ENCODE assay signal across 1 cellular context in the genomic region with DNA sequence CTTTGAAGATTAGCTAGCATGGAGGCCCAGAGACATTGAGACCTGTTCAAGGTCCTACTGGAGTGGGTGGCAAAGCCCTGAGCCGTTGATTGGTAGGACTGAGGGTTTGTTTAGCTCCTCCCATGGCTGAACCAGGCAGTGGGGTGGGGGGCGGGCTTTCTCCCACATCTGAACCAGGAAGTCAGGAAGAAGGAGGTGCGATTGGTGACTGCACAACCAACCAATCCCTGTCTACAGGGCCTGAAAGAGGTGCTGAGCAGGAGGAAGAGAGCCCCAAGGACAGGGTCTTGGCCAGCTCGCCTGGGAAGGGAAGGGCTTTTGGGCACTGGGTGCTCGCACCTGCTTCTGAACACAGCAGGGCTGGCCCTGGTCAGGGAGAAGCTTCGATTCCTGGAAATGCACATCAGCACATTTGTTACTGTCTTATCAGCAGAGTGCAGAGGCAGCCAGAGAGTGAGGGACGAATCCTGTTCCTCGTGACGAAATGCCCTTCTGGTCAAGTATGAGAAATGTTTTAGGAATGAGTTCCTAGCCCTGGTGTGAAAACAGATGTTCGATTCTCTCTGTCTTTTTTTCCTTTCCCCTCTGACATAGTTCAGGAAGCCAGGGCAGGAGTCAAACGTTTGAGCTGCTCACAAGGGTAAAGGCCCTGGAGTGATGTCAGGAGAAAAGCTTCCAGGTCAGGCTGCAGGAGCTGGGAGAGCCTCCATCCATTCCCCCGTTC.
A peak's percentile ranks its signal among the peaks of the same experiment; 100 is the strongest.
TF ChIP-seq lines count a peak whose summit lies in the region.

No MANE protein-coding gene starts in this region.

TF ChIP-seq in K562, 482 proteins besides CTCF, POLR2A, EP300 and RAD21 (continued from another document and continues in another):
- TF ChIP-seq DMBX1 (CRISPR knock-in tag; IDR thresholded peaks at IDR 0.05; ENCODE audit: borderline replicate concordance), result peak; percentile 79
- TF ChIP-seq NR4A1 (CRISPR knock-in tag; IDR thresholded peaks at IDR 0.05), result no peak
- TF ChIP-seq NR4A1 (tag; IDR thresholded peaks at IDR 0.05), result no peak; the same call in 1 of the 2 replicates
- TF ChIP-seq KAT7 (CRISPR knock-in tag; IDR thresholded peaks at IDR 0.05; ENCODE audit: borderline replicate concordance), result no peak
- TF ChIP-seq, protein P1, sequence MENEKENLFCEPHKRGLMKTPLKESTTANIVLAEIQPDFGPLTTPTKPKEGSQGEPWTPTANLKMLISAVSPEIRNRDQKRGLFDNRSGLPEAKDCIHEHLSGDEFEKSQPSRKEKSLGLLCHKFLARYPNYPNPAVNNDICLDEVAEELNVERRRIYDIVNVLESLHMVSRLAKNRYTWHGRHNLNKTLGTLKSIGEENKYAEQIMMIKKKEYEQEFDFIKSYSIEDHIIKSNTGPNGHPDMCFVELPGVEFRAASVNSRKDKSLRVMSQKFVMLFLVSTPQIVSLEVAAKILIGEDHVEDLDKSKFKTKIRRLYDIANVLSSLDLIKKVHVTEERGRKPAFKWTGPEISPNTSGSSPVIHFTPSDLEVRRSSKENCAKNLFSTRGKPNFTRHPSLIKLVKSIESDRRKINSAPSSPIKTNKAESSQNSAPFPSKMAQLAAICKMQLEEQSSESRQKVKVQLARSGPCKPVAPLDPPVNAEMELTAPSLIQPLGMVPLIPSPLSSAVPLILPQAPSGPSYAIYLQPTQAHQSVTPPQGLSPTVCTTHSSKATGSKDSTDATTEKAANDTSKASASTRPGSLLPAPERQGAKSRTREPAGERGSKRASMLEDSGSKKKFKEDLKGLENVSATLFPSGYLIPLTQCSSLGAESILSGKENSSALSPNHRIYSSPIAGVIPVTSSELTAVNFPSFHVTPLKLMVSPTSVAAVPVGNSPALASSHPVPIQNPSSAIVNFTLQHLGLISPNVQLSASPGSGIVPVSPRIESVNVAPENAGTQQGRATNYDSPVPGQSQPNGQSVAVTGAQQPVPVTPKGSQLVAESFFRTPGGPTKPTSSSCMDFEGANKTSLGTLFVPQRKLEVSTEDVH (IDR thresholded peaks at IDR 0.05; ENCODE audit: low read depth, partially characterized antibody), result no peak
- TF ChIP-seq ZNF12 (CRISPR knock-in tag; IDR thresholded peaks at IDR 0.05), result 0 out of 2 replicates have a peak, but pooled peaks have one; percentile 56
- TF ChIP-seq CHD2 (IDR thresholded peaks at IDR 0.05; ENCODE audit: low read depth, low read length), result no peak; the same call in 1 of the 2 replicates
- TF ChIP-seq XRCC5 (IDR thresholded peaks at IDR 0.05; ENCODE audit: low read depth, low read length), result peak; percentile 63; the same call in 1 of the 2 replicates
- TF ChIP-seq, protein P2, sequence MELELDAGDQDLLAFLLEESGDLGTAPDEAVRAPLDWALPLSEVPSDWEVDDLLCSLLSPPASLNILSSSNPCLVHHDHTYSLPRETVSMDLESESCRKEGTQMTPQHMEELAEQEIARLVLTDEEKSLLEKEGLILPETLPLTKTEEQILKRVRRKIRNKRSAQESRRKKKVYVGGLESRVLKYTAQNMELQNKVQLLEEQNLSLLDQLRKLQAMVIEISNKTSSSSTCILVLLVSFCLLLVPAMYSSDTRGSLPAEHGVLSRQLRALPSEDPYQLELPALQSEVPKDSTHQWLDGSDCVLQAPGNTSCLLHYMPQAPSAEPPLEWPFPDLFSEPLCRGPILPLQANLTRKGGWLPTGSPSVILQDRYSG (tag; conservative IDR thresholded peaks at IDR 0.05; ENCODE audit: low read depth), result no peak; the same call in 1 of the 2 replicates
- no peak for TF ChIP-seq SIN3A (IDR thresholded peaks at IDR 0.05; ENCODE audit: borderline replicate concordance in 2 of 2, control insufficient read depth in 1 of 2, low read depth in 2 of 2, low read length in 2 of 2)
- no peak for TF ChIP-seq HIVEP1 (CRISPR knock-in tag; IDR thresholded peaks at IDR 0.05)
- TF ChIP-seq DDX20 (tag; IDR thresholded peaks at IDR 0.05; ENCODE audit: low read depth), result no peak
- TF ChIP-seq FOXA1 (IDR thresholded peaks at IDR 0.05; ENCODE audit: borderline replicate concordance), result no peak
- TF ChIP-seq, protein P3, sequence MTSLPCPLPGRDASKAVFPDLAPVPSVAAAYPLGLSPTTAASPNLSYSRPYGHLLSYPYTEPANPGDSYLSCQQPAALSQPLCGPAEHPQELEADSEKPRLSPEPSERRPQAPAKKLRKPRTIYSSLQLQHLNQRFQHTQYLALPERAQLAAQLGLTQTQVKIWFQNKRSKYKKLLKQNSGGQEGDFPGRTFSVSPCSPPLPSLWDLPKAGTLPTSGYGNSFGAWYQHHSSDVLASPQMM (CRISPR knock-in tag; IDR thresholded peaks at IDR 0.05), result no peak
- TF ChIP-seq MBD2 (IDR thresholded peaks at IDR 0.05; ENCODE audit: borderline replicate concordance, low read depth), result peak; percentile 63; the same call in 1 of the 2 replicates
- TF ChIP-seq, protein P4, sequence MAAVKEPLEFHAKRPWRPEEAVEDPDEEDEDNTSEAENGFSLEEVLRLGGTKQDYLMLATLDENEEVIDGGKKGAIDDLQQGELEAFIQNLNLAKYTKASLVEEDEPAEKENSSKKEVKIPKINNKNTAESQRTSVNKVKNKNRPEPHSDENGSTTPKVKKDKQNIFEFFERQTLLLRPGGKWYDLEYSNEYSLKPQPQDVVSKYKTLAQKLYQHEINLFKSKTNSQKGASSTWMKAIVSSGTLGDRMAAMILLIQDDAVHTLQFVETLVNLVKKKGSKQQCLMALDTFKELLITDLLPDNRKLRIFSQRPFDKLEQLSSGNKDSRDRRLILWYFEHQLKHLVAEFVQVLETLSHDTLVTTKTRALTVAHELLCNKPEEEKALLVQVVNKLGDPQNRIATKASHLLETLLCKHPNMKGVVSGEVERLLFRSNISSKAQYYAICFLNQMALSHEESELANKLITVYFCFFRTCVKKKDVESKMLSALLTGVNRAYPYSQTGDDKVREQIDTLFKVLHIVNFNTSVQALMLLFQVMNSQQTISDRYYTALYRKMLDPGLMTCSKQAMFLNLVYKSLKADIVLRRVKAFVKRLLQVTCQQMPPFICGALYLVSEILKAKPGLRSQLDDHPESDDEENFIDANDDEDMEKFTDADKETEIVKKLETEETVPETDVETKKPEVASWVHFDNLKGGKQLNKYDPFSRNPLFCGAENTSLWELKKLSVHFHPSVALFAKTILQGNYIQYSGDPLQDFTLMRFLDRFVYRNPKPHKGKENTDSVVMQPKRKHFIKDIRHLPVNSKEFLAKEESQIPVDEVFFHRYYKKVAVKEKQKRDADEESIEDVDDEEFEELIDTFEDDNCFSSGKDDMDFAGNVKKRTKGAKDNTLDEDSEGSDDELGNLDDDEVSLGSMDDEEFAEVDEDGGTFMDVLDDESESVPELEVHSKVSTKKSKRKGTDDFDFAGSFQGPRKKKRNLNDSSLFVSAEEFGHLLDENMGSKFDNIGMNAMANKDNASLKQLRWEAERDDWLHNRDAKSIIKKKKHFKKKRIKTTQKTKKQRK (IDR thresholded peaks at IDR 0.05; ENCODE audit: borderline replicate concordance, low read depth, low read length), result no peak
- TF ChIP-seq, protein P5, sequence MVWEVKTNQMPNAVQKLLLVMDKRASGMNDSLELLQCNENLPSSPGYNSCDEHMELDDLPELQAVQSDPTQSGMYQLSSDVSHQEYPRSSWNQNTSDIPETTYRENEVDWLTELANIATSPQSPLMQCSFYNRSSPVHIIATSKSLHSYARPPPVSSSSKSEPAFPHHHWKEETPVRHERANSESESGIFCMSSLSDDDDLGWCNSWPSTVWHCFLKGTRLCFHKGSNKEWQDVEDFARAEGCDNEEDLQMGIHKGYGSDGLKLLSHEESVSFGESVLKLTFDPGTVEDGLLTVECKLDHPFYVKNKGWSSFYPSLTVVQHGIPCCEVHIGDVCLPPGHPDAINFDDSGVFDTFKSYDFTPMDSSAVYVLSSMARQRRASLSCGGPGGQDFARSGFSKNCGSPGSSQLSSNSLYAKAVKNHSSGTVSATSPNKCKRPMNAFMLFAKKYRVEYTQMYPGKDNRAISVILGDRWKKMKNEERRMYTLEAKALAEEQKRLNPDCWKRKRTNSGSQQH (CRISPR knock-in tag; IDR thresholded peaks at IDR 0.05), result no peak
- no peak for TF ChIP-seq ZNF23 (CRISPR knock-in tag; IDR thresholded peaks at IDR 0.05)
- peak; percentile 78; the same call in 1 of the 2 replicates for TF ChIP-seq GATAD2B (IDR thresholded peaks at IDR 0.05; ENCODE audit: borderline replicate concordance)
- no peak for TF ChIP-seq KLF10 (CRISPR knock-in tag; IDR thresholded peaks at IDR 0.05)
- TF ChIP-seq, protein P6, sequence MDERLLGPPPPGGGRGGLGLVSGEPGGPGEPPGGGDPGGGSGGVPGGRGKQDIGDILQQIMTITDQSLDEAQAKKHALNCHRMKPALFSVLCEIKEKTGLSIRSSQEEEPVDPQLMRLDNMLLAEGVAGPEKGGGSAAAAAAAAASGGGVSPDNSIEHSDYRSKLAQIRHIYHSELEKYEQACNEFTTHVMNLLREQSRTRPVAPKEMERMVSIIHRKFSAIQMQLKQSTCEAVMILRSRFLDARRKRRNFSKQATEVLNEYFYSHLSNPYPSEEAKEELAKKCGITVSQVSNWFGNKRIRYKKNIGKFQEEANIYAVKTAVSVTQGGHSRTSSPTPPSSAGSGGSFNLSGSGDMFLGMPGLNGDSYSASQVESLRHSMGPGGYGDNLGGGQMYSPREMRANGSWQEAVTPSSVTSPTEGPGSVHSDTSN (CRISPR knock-in tag; IDR thresholded peaks at IDR 0.05; ENCODE audit: low read depth), result no peak
- TF ChIP-seq, protein P6 (tag; conservative IDR thresholded peaks at IDR 0.05; ENCODE audit: low read depth), result peak; percentile 85
- no peak for TF ChIP-seq ZNF140 (CRISPR knock-in tag; IDR thresholded peaks at IDR 0.05)
- TF ChIP-seq, protein P7, sequence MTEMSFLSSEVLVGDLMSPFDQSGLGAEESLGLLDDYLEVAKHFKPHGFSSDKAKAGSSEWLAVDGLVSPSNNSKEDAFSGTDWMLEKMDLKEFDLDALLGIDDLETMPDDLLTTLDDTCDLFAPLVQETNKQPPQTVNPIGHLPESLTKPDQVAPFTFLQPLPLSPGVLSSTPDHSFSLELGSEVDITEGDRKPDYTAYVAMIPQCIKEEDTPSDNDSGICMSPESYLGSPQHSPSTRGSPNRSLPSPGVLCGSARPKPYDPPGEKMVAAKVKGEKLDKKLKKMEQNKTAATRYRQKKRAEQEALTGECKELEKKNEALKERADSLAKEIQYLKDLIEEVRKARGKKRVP (CRISPR knock-in tag; IDR thresholded peaks at IDR 0.05), result no peak
- no peak for TF ChIP-seq NFXL1 (CRISPR knock-in tag; IDR thresholded peaks at IDR 0.05)
- TF ChIP-seq CEBPB (tag; IDR thresholded peaks at IDR 0.05), result peak; percentile 66
- TF ChIP-seq, protein P8, sequence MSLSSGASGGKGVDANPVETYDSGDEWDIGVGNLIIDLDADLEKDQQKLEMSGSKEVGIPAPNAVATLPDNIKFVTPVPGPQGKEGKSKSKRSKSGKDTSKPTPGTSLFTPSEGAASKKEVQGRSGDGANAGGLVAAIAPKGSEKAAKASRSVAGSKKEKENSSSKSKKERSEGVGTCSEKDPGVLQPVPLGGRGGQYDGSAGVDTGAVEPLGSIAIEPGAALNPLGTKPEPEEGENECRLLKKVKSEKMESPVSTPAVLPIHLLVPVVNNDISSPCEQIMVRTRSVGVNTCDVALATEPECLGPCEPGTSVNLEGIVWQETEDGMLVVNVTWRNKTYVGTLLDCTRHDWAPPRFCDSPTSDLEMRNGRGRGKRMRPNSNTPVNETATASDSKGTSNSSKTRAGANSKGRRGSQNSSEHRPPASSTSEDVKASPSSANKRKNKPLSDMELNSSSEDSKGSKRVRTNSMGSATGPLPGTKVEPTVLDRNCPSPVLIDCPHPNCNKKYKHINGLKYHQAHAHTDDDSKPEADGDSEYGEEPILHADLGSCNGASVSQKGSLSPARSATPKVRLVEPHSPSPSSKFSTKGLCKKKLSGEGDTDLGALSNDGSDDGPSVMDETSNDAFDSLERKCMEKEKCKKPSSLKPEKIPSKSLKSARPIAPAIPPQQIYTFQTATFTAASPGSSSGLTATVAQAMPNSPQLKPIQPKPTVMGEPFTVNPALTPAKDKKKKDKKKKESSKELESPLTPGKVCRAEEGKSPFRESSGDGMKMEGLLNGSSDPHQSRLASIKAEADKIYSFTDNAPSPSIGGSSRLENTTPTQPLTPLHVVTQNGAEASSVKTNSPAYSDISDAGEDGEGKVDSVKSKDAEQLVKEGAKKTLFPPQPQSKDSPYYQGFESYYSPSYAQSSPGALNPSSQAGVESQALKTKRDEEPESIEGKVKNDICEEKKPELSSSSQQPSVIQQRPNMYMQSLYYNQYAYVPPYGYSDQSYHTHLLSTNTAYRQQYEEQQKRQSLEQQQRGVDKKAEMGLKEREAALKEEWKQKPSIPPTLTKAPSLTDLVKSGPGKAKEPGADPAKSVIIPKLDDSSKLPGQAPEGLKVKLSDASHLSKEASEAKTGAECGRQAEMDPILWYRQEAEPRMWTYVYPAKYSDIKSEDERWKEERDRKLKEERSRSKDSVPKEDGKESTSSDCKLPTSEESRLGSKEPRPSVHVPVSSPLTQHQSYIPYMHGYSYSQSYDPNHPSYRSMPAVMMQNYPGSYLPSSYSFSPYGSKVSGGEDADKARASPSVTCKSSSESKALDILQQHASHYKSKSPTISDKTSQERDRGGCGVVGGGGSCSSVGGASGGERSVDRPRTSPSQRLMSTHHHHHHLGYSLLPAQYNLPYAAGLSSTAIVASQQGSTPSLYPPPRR (CRISPR knock-in tag; IDR thresholded peaks at IDR 0.05; ENCODE audit: borderline replicate concordance), result no peak
- no peak for TF ChIP-seq RBM34 (IDR thresholded peaks at IDR 0.05; ENCODE audit: borderline replicate concordance, insufficient read depth, low read length)
- peak; percentile 66 for TF ChIP-seq BCOR (IDR thresholded peaks at IDR 0.05)
- no peak for TF ChIP-seq SMARCB1 (IDR thresholded peaks at IDR 0.05; ENCODE audit: insufficient read length, low read depth)
- TF ChIP-seq THRAP3 (IDR thresholded peaks at IDR 0.05; ENCODE audit: borderline replicate concordance), result no peak
- TF ChIP-seq ZFPM2 (CRISPR knock-in tag; IDR thresholded peaks at IDR 0.05), result no peak
- TF ChIP-seq, protein P9, sequence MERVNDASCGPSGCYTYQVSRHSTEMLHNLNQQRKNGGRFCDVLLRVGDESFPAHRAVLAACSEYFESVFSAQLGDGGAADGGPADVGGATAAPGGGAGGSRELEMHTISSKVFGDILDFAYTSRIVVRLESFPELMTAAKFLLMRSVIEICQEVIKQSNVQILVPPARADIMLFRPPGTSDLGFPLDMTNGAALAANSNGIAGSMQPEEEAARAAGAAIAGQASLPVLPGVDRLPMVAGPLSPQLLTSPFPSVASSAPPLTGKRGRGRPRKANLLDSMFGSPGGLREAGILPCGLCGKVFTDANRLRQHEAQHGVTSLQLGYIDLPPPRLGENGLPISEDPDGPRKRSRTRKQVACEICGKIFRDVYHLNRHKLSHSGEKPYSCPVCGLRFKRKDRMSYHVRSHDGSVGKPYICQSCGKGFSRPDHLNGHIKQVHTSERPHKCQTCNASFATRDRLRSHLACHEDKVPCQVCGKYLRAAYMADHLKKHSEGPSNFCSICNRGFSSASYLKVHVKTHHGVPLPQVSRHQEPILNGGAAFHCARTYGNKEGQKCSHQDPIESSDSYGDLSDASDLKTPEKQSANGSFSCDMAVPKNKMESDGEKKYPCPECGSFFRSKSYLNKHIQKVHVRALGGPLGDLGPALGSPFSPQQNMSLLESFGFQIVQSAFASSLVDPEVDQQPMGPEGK (CRISPR knock-in tag; IDR thresholded peaks at IDR 0.05; ENCODE audit: borderline replicate concordance), result no peak
- TF ChIP-seq CREBBP (IDR thresholded peaks at IDR 0.05; ENCODE audit: low read depth, low read length), result no peak
- no peak for TF ChIP-seq MIER1 (IDR thresholded peaks at IDR 0.05; ENCODE audit: low read depth)
- no peak for TF ChIP-seq KDM2B (CRISPR knock-in tag; IDR thresholded peaks at IDR 0.05)
- TF ChIP-seq GABPA (tag; conservative IDR thresholded peaks at IDR 0.05; ENCODE audit: low read depth), result peak; percentile 58
